8 cellular contexts compared by ENCODE assay signal in the genomic region with DNA sequence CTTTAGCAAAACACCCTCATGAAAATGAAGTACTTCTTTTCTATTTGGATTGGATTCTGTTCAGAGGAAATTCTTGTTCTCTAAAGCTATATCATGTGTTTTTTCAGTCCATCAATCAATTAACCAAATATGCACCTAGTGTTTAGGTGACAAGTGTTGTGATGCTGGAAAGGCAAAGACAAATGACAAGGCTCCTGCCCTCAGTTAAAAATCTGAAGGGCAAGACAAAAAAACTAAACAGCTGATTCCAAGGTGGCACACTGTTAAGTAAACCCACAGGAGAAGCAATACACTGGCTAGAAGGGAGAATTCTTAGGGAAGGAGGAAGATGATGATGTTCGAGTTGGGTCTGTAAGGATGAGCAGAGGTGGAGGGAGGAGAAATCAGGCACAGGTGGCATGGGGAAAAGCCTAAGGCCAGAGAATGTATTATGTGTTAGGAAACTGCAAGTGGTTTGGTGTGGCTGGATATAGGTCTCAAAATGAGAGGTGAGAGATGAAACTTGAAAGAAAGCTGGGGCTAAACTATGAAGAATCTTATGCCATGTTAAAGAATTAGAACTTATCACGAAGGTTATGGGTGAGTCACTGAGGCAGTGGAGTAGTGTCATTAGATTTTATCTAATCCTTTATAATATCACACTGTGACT.
DNase-seq lines count a peak whose midpoint lies in the region; ATAC-seq lines count a peak whose summit lies in the region.

No MANE protein-coding gene starts in this region.

- peaks cover 6% of the 10 kb centered on the region for H3K9me3 Mint-ChIP-seq in activated naive CD4-positive, alpha-beta T cell treated with anti-CD3 and anti-CD28 coated beads, Interleukin-2, amount 50 U/mL, for 24 hours

- H3K4me3 Mint-ChIP-seq in activated naive CD4-positive, alpha-beta T cell treated with anti-CD3 and anti-CD28 coated beads, Interleukin-2, amount 50 U/mL, for 24 hours, result peak overlapping the region; percentile 71

- peaks cover 75% of the 10 kb centered on the region for H3K4me1 Mint-ChIP-seq in activated naive CD4-positive, alpha-beta T cell treated with anti-CD3 and anti-CD28 coated beads, Interleukin-2, amount 50 U/mL, for 24 hours

- in situ Hi-C loops in ACHN (cut with HindIII; ENCODE audit: low pct_ligation_motif_present, low pct_unique_long_range_greater_than_20kb, low sequenced_read_pairs), result no loop called here

- DNase-seq in COLO829 (ENCODE audit: low spot score) (peak; percentile 33), ACHN (no peak), SHP77 treated with DMSO at 0.1 percent for 48 hours (lab: John Stamatoyannopoulos, UW) (no peak), GF-D8 (lab: John Stamatoyannopoulos, UW) (no peak), NCI-H146 (lab: John Stamatoyannopoulos, UW) (no peak)

- peak overlapping the region; percentile 98 for H3K27ac Mint-ChIP-seq in activated naive CD4-positive, alpha-beta T cell treated with anti-CD3 and anti-CD28 coated beads, Interleukin-2, amount 50 U/mL, for 24 hours

- peaks cover 15% of the 10 kb centered on the region for H3K36me3 Mint-ChIP-seq in activated naive CD4-positive, alpha-beta T cell treated with anti-CD3 and anti-CD28 coated beads, Interleukin-2, amount 50 U/mL, for 24 hours

- ATAC-seq in GM19397 (IDR thresholded peaks at IDR 0.05; ENCODE audit: unreplicated experiment) (peak; percentile 59), HG03175 (IDR thresholded peaks at IDR 0.05; ENCODE audit: unreplicated experiment) (peak; percentile 55)

- H3K27me3 Mint-ChIP-seq in activated naive CD4-positive, alpha-beta T cell treated with anti-CD3 and anti-CD28 coated beads, Interleukin-2, amount 50 U/mL, for 24 hours, result no peaks in the 10 kb centered on the region
